ENCODE assay signal across 19 cellular contexts in genomic region chr7:17362439-17363095, GRCh38.
"Had no signal": no experiment of that assay in that cellular context is flagged by ENCODE, and none has a peak within 500 bp of the region (broad histone marks: within the 10 kb centered on the region; RNA-seq: fewer than 3 reads in every experiment).

No MANE protein-coding gene starts in this region.

- H3K27ac ChIP-seq: body of pancreas, coronary artery, esophagus squamous epithelium, tibial nerve, vagina had no signal

- H3K27me3 ChIP-seq: body of pancreas, esophagus squamous epithelium, tibial nerve, vagina had no signal

- H3K4me3 ChIP-seq: body of pancreas, coronary artery, esophagus squamous epithelium, tibial nerve, vagina had no signal

- H3K9me3 ChIP-seq: body of pancreas, vagina had no signal

- ATAC-seq: activated CD8-positive, alpha-beta T cell treated with anti-CD3 and anti-CD28 coated beads, Interleukin-2, amount 10 ng/mL, durations not matched to agents 7 days and 5 days; body of pancreas; stimulated activated memory B cell treated with anti-CD40 and anti-IgM and Interleukin-4, amounts not matched to agents 10 μg/mL and 1 μg/mL and 100 μg/mL, for 72 hours had no signal

- H3K4me1 ChIP-seq: body of pancreas, vagina had no signal

- DNase-seq: activated CD4-positive, alpha-beta T cell treated with anti-CD3 and anti-CD28 coated beads, Interleukin-2, amount 10 ng/mL, durations not matched to agents 24 days and 14 days; activated CD4-positive, CD25-positive, alpha-beta regulatory T cell; activated CD8-positive, alpha-beta memory T cell treated with anti-CD3 and anti-CD28 coated beads, Interleukin-2, amount 50 U/mL, for 4 hours; activated CD8-positive, alpha-beta T cell treated with anti-CD3 and anti-CD28 coated beads, Interleukin-2, amount 10 ng/mL, durations not matched to agents 7 days and 5 days; activated effector memory CD4-positive, alpha-beta T cell treated with anti-CD3 and anti-CD28 coated beads, Interleukin-2, amount 50 U/mL, for 16 hours; activated T-cell treated with anti-CD3 and anti-CD28 coated beads, Interleukin-2, amount 50 U/mL, for 48 hours; amygdala; body of pancreas; caudate nucleus; esophagus squamous epithelium; hypothalamus; nephron progenitor cell; occipital lobe; stimulated activated CD4-positive, alpha-beta T cell treated with anti-CD3 and anti-CD28 coated beads, Interleukin-2, amount 100 ng/mL, for 48 hours; T-helper 2 cell had no signal

- H3K36me3 ChIP-seq: vagina had no signal
